In the genomic region with DNA sequence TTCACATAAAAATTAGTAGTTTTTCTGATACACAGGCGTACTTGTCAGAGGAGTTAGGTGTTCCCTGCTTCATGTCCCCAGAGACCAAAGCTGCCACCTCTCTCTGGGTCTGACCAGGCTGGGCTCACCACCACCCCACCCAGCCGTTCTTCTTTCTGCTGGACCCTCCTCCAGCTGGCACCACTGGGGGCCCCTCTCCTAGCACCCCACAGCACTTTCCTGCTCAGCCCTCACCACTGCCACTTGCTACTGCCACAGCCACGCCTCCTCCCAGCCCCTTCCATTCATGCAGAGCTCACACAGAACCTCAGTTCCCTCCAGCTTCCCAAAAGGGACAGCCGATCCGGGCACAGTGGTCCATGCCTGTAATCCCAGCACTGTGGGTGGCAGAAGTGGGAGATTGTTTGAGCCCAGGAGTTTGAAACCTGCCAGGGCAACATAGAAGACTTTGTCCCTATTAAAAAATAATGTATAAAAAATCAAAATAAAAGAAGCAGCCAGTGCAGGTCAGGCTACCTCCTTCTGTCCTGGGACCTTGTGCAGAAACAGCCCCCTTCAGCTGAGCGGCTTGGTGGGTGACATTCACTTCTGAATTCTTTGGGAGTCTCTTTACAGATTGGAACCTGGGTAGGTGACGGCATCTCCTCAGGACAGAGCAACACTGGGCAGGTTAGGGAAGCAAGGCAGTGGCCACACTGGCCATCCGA, we compare ENCODE assay signal across 14 cellular contexts.
DNase-seq lines count a peak whose midpoint lies in the region; TF ChIP-seq lines count a peak whose summit lies in the region.
"Had no signal": no experiment of that assay in that cellular context is flagged by ENCODE, and none has a peak within 500 bp of the region (broad histone marks: within the 10 kb centered on the region; RNA-seq: fewer than 3 reads in every experiment).

No MANE protein-coding gene starts in this region.

- no peak for DNase-seq in activated naive CD4-positive, alpha-beta T cell (lab: John Stamatoyannopoulos, UW)
- DNase-seq in esophagus muscularis mucosa (ENCODE audit: extremely low spot score) (no peak), tibial nerve (ENCODE audit: low spot score in 2 of 2) (no peak), medulla oblongata (ENCODE audit: extremely low spot score) (no peak), RKO (ENCODE audit: low spot score) (no peak), AG20443 (ENCODE audit: low spot score) (no peak)
- DNase-seq: activated CD4-positive, alpha-beta T cell treated with anti-CD3 and anti-CD28 coated beads, Interleukin-2, amount 50 U/mL, for 1 hour; activated naive CD8-positive, alpha-beta T cell treated with anti-CD3 and anti-CD28 coated beads, Interleukin-2, amount 10 ng/mL, durations not matched to agents 7 days and 5 days; CD4-positive, CD25-positive, alpha-beta regulatory T cell; effector CD4-positive, alpha-beta T cell; NCI-H187; NCI-H446 treated with DMSO at 0.1 percent for 48 hours had no signal

- intact Hi-C loops in esophagus muscularis mucosa (cut with DNase I) = loop anchor here (5.0 kb wide), 2 partner anchors 162 to 238 kb away; no protein-coding TSS in a partner anchor

- peak overlapping the region; percentile 8 for H3K27ac Mint-ChIP-seq in activated naive CD4-positive, alpha-beta T cell treated with anti-CD3 and anti-CD28 coated beads, Interleukin-2, amount 50 U/mL, for 24 hours
- H3K27ac Mint-ChIP-seq: activated naive CD8-positive, alpha-beta T cell treated with anti-CD3 and anti-CD28 coated beads, Interleukin-2, amount 10 ng/mL, durations not matched to agents 7 days and 5 days had no signal

- no peak for TF ChIP-seq EP300 in esophagus muscularis mucosa (IDR thresholded peaks at IDR 0.05)
- no peak for TF ChIP-seq EP300 in tibial nerve (IDR thresholded peaks at IDR 0.05)

- no peak overlapping the region for H3K9ac ChIP-seq in parathyroid adenoma

- TF ChIP-seq CTCF in esophagus muscularis mucosa (IDR thresholded peaks at IDR 0.05) (no peak), parathyroid adenoma (IDR thresholded peaks at IDR 0.05) (no peak), tibial nerve (IDR thresholded peaks at IDR 0.05) (no peak)

- H3K27me3 ChIP-seq in esophagus muscularis mucosa = no peaks in the 10 kb centered on the region
- H3K27me3 ChIP-seq in parathyroid adenoma (ENCODE audit: control insufficient read depth, insufficient read depth, low read length) = no peaks in the 10 kb centered on the region
- H3K27me3 ChIP-seq in tibial nerve = no peaks in the 10 kb centered on the region

- no peaks in the 10 kb centered on the region for H3K36me3 Mint-ChIP-seq in activated naive CD4-positive, alpha-beta T cell treated with anti-CD3 and anti-CD28 coated beads, Interleukin-2, amount 50 U/mL, for 24 hours

- TF ChIP-seq POLR2A in esophagus muscularis mucosa (IDR thresholded peaks at IDR 0.05; ENCODE audit: low read depth) = no peak
- TF ChIP-seq POLR2A in tibial nerve (IDR thresholded peaks at IDR 0.05) = no peak

- H3K27ac ChIP-seq in esophagus muscularis mucosa (replicated peaks in 1 of 4) (peak overlapping the region; percentile 79 to 85 (median 82)), parathyroid adenoma (peak overlapping the region; percentile 84), tibial nerve (peak overlapping the region in 3 of 4 donors; percentile 70 to 86 (median 86))

- H3K4me3 ChIP-seq in esophagus muscularis mucosa (no peak overlapping the region), parathyroid adenoma (ENCODE audit: low read depth, low read length) (no peak overlapping the region), tibial nerve (no peak overlapping the region)

- no peaks in the 10 kb centered on the region for H3K27me3 Mint-ChIP-seq in activated naive CD4-positive, alpha-beta T cell treated with anti-CD3 and anti-CD28 coated beads, Interleukin-2, amount 50 U/mL, for 24 hours
- H3K27me3 Mint-ChIP-seq: activated naive CD8-positive, alpha-beta T cell treated with anti-CD3 and anti-CD28 coated beads, Interleukin-2, amount 10 ng/mL, durations not matched to agents 7 days and 5 days; CD4-positive, CD25-positive, alpha-beta regulatory T cell had no signal

- no peaks in the 10 kb centered on the region for H3K79me2 ChIP-seq in parathyroid adenoma

- peaks cover 3% of the 10 kb centered on the region for H3K4me1 Mint-ChIP-seq in activated naive CD4-positive, alpha-beta T cell treated with anti-CD3 and anti-CD28 coated beads, Interleukin-2, amount 50 U/mL, for 24 hours

- H3K9me3 ChIP-seq in esophagus muscularis mucosa = no peaks in the 10 kb centered on the region
- H3K9me3 ChIP-seq in parathyroid adenoma (ENCODE audit: control insufficient read depth, low read length) = no peaks in the 10 kb centered on the region
- H3K9me3 ChIP-seq in tibial nerve = peaks cover 0 to 3% (median 0%) of the 10 kb centered on the region in 4 donors

- H3K4me3 Mint-ChIP-seq in activated naive CD4-positive, alpha-beta T cell treated with anti-CD3 and anti-CD28 coated beads, Interleukin-2, amount 50 U/mL, for 24 hours = no peak overlapping the region
- H3K4me3 Mint-ChIP-seq: activated naive CD8-positive, alpha-beta T cell treated with anti-CD3 and anti-CD28 coated beads, Interleukin-2, amount 10 ng/mL, durations not matched to agents 7 days and 5 days; CD4-positive, CD25-positive, alpha-beta regulatory T cell had no signal

- H3K4me1 ChIP-seq in esophagus muscularis mucosa = peaks cover 60 to 70% (median 62%) of the 10 kb centered on the region in 4 donors
- H3K4me1 ChIP-seq in parathyroid adenoma = no peaks in the 10 kb centered on the region
- H3K4me1 ChIP-seq in tibial nerve = peaks cover 0 to 71% (median 24%) of the 10 kb centered on the region in 4 donors

- H3K36me3 ChIP-seq in esophagus muscularis mucosa (no peaks in the 10 kb centered on the region), parathyroid adenoma (ENCODE audit: control insufficient read depth, insufficient read depth, low read length) (no peaks in the 10 kb centered on the region), tibial nerve (no peaks in the 10 kb centered on the region)

- H3K9me3 Mint-ChIP-seq in activated naive CD4-positive, alpha-beta T cell treated with anti-CD3 and anti-CD28 coated beads, Interleukin-2, amount 50 U/mL, for 24 hours = no peaks in the 10 kb centered on the region
- H3K9me3 Mint-ChIP-seq: CD4-positive, CD25-positive, alpha-beta regulatory T cell had no signal

- H2AFZ ChIP-seq in parathyroid adenoma = no peak overlapping the region

- no peak overlapping the region for H3K4me2 ChIP-seq in parathyroid adenoma (ENCODE audit: low read length)

- WGBS in esophagus muscularis mucosa = 97% methylated on average over 8 of the region's 8 CpGs
- WGBS in tibial nerve, 2 donors = 82 to 92% methylated on average over 8 of the region's 8 CpGs
